In genomic region chr22:17853066-17853465, GRCh38 we compare ENCODE assay signal across 20 cellular contexts.
DNase-seq lines count a peak whose midpoint lies in the region; ATAC-seq, FAIRE-seq and TF ChIP-seq lines count a peak whose summit lies in the region.
"Had no signal": no experiment of that assay in that cellular context is flagged by ENCODE, and none has a peak within 500 bp of the region (broad histone marks: within the 10 kb centered on the region; RNA-seq: fewer than 3 reads in every experiment).

No MANE protein-coding gene starts in this region.

- CTCF ChIA-PET in K562 (lab: Yijun Ruan, JAX; ENCODE audit: low intra/inter-chr PET ratio) (no interaction called here), PC-3 (lab: Charles Lee) (no interaction called here)

- H4K20me1 ChIP-seq in K562 (replicated peaks; ENCODE audit: control insufficient read depth, insufficient read depth, low read length) (peaks cover 10% of the 10 kb centered on the region), PC-3 (ENCODE audit: low read length) (no peaks in the 10 kb centered on the region)

- no peaks in the 10 kb centered on the region for H3K27me3 ChIP-seq in K562 (ENCODE audit: control insufficient read depth in 2 of 2, insufficient read depth in 2 of 2, low read length in 2 of 2)
- H3K27me3 ChIP-seq in esophagus muscularis mucosa, result no peaks in the 10 kb centered on the region
- H3K27me3 ChIP-seq in muscle layer of colon (ENCODE audit: control insufficient read depth in 1 of 2, insufficient read depth in 2 of 2, low read length in 2 of 2), result no peaks in the 10 kb centered on the region
- H3K27me3 ChIP-seq in stomach smooth muscle (ENCODE audit: control insufficient read depth in 1 of 2, insufficient read depth in 2 of 2, low read length in 2 of 2), result no peaks in the 10 kb centered on the region
- H3K27me3 ChIP-seq in PC-3 (ENCODE audit: low read length), result no peaks in the 10 kb centered on the region

- no peak for TF ChIP-seq RAD21 in K562 (CRISPR knock-in tag; conservative IDR thresholded peaks at IDR 0.05 in 1 of 2, IDR thresholded peaks at IDR 0.05 in 1 of 2)

- TF ChIP-seq POLR2A in K562 (conservative IDR thresholded peaks at IDR 0.05) (no peak), esophagus muscularis mucosa (IDR thresholded peaks at IDR 0.05; ENCODE audit: low read depth) (no peak)

- H3K27ac ChIP-seq in K562 (ENCODE audit: extremely low read depth, low read depth, low read length) (no peak overlapping the region), esophagus muscularis mucosa (replicated peaks in 1 of 4) (peak overlapping the region; percentile 91 to 93 (median 92)), muscle layer of colon (ENCODE audit: low read depth, low read length) (peak overlapping the region; percentile 69), stomach smooth muscle (ENCODE audit: low read length) (peak overlapping the region; percentile 91), PC-3 (ENCODE audit: low read length) (no peak overlapping the region)
- H3K27ac ChIP-seq: lower lobe of right lung had no signal

- H3K9ac ChIP-seq in K562 (ENCODE audit: insufficient read depth in 1 of 2, low read depth in 2 of 2, low read length in 2 of 2) (no peak overlapping the region), muscle layer of colon (ENCODE audit: low read length) (no peak overlapping the region), stomach smooth muscle (ENCODE audit: low read length in 2 of 2) (peak overlapping the region; percentile 42 to 59), PC-3 (ENCODE audit: low read length) (no peak overlapping the region)

- no TSS peak for BruUV-seq in K562 (replicated peaks; lab: Mats Ljungman, UMichigan)
- no TSS peak for BruUV-seq in PC-3 (replicated peaks; lab: Mats Ljungman, UMichigan)

- POLR2A ChIA-PET in K562 (lab: Yijun Ruan, JAX) (interaction anchor here (0.6 to 1.3 kb wide), 5 partner anchors 8 to 1604 kb away, joined by 3 to 7 read pairs (median 3); partner anchors contain the start of gene PEX26), PC-3 (lab: Charles Lee; ENCODE audit: unreplicated experiment) (no interaction called here)

- H3K9me2 ChIP-seq in PC-3 (replicated peaks; ENCODE audit: low read length), result no peaks in the 10 kb centered on the region

- intact Hi-C loops in K562 (cut with micrococcal nuclease) (no loop called here), esophagus muscularis mucosa (cut with DNase I) (no loop called here), PC-3 (cut with micrococcal nuclease) (no loop called here)

- H3F3A ChIP-seq in PC-3 (ENCODE audit: low read length, unreplicated experiment), result no peaks in the 10 kb centered on the region

- H3K9me1 ChIP-seq in K562 (ENCODE audit: control insufficient read depth, insufficient read depth, low read length), result no peaks in the 10 kb centered on the region

- ATAC-seq in K562 (peak; percentile 68), PC-3 (no peak), GM21423 (IDR thresholded peaks at IDR 0.05; ENCODE audit: unreplicated experiment) (no peak)
- ATAC-seq: CD8-positive, alpha-beta T cell; GM23338; lower lobe of right lung had no signal

- H3K79me2 ChIP-seq in K562 (ENCODE audit: control insufficient read depth, insufficient read depth, low read length), result no peaks in the 10 kb centered on the region
- no peaks in the 10 kb centered on the region for H3K79me2 ChIP-seq in PC-3 (ENCODE audit: low read length)

- H3K4me2 ChIP-seq in K562 (ENCODE audit: insufficient read depth, low read length) (no peak overlapping the region), PC-3 (ENCODE audit: low read length) (no peak overlapping the region)
- H3K4me2 ChIP-seq: GM23338 had no signal

- 17% methylated on average over 6 of the region's 6 CpGs for WGBS in K562 (ENCODE audit: insufficient coverage, low coverage, missing lambda C conversion rate)
- WGBS in esophagus muscularis mucosa, result 27% methylated on average over 6 of the region's 6 CpGs

- H3K36me3 ChIP-seq in K562 (ENCODE audit: control insufficient read depth, insufficient read depth, low read length) (no peaks in the 10 kb centered on the region; the same call in 2 of the 3 replicates), esophagus muscularis mucosa (peaks cover 0 to 24% (median 9%) of the 10 kb centered on the region in 4 donors), muscle layer of colon (ENCODE audit: insufficient read depth, low read length) (peaks cover 17% of the 10 kb centered on the region), stomach smooth muscle (ENCODE audit: control insufficient read depth in 2 of 2, insufficient read depth in 2 of 2, low read length in 2 of 2) (peaks cover 4 to 5% of the 10 kb centered on the region in 2 donors), PC-3 (ENCODE audit: low read depth, low read length) (no peaks in the 10 kb centered on the region)
- H3K36me3 ChIP-seq: lower lobe of right lung had no signal

- peak in 2 of 4 experiments; percentile 51 to 59 for DNase-seq in K562 (ENCODE audit: extremely low read depth in 1 of 4, low spot score in 3 of 4)
- no peak for DNase-seq in esophagus muscularis mucosa (ENCODE audit: extremely low spot score)
- no peak for DNase-seq in PC-3
- DNase-seq in activated CD8-positive, alpha-beta memory T cell treated with anti-CD3 and anti-CD28 coated beads for 24 hours, result no peak
- DNase-seq: activated CD4-positive, alpha-beta T cell treated with anti-CD3 and anti-CD28 coated beads, Interleukin-2, amount 50 U/mL, for 1 hour; activated CD8-positive, alpha-beta memory T cell treated with anti-CD3 and anti-CD28 coated beads, Interleukin-2, amount 50 U/mL, for 48 hours; activated gamma-delta T cell treated with Interleukin-2 at 50 U/mL for 16 hours; CD8-positive, alpha-beta T cell; DMS53; immature natural killer cell; lower lobe of right lung; NCI-H226; stimulated activated CD4-positive, alpha-beta T cell treated with anti-CD3 and anti-CD28 coated beads, Interleukin-1b, Interleukin-23, amount 100 ng/mL, for 48 hours; stimulated activated naive CD4-positive, alpha-beta T cell treated with Interleukin-2 at 50 U/mL for 16 hours had no signal

- FAIRE-seq in K562 (lab: Jason Lieb, UNC), result peak; percentile 60
- FAIRE-seq: GM12891, GM19239 had no signal

- H3K4me3 ChIP-seq in K562 (no peak overlapping the region), esophagus muscularis mucosa (no peak overlapping the region), muscle layer of colon (ENCODE audit: low read depth in 1 of 2, low read length in 2 of 2) (no peak overlapping the region), stomach smooth muscle (ENCODE audit: low read length in 2 of 2) (no peak overlapping the region), PC-3 (ENCODE audit: low read length) (no peak overlapping the region)
- H3K4me3 ChIP-seq: GM23338, lower lobe of right lung had no signal

- H2AFZ ChIP-seq in K562 (ENCODE audit: low read depth, low read length) (no peak overlapping the region), PC-3 (ENCODE audit: low read length) (no peak overlapping the region)
- H2AFZ ChIP-seq: GM23338 had no signal

- no peak for TF ChIP-seq EP300 in K562 (IDR thresholded peaks at IDR 0.05; ENCODE audit: low read length)
- peak; percentile 62 for TF ChIP-seq EP300 in esophagus muscularis mucosa (IDR thresholded peaks at IDR 0.05)

- in situ Hi-C loops in K562 (cut with MboI), result no loop called here

- H3K4me1 ChIP-seq in K562 (replicated peaks in 1 of 2; ENCODE audit: control insufficient read depth in 2 of 2, insufficient read depth in 2 of 2, low read length in 2 of 2) (peaks cover 0 to 5% of the 10 kb centered on the region in 2 experiments; a peak in 3 of 5 replicates), esophagus muscularis mucosa (peaks cover 37 to 85% (median 65%) of the 10 kb centered on the region in 4 donors), muscle layer of colon (ENCODE audit: insufficient read depth, low read length) (peaks cover 54% of the 10 kb centered on the region), stomach smooth muscle (ENCODE audit: control insufficient read depth, insufficient read depth, low read length) (peaks cover 62% of the 10 kb centered on the region), PC-3 (ENCODE audit: insufficient read depth, low read length) (no peaks in the 10 kb centered on the region)
- H3K4me1 ChIP-seq: lower lobe of right lung had no signal

- H3K9me3 ChIP-seq in K562 (replicated peaks; ENCODE audit: control insufficient read depth, insufficient read depth, low read depth, low read length), result no peaks in the 10 kb centered on the region
- no peaks in the 10 kb centered on the region for H3K9me3 ChIP-seq in esophagus muscularis mucosa
- H3K9me3 ChIP-seq in muscle layer of colon (ENCODE audit: low read length), result no peaks in the 10 kb centered on the region
- H3K9me3 ChIP-seq in stomach smooth muscle (ENCODE audit: control insufficient read depth in 2 of 2, low read length in 2 of 2), result no peaks in the 10 kb centered on the region
- no peaks in the 10 kb centered on the region for H3K9me3 ChIP-seq in PC-3 (ENCODE audit: low read length)
- H3K9me3 ChIP-seq: lower lobe of right lung had no signal

- TF ChIP-seq CTCF in K562 (IDR thresholded peaks at IDR 0.05 in 2 of 3, conservative IDR thresholded peaks at IDR 0.05 in 1 of 3; ENCODE audit: insufficient read depth in 2 of 3, low read depth in 1 of 3, low read length in 3 of 3) (no peak), esophagus muscularis mucosa (IDR thresholded peaks at IDR 0.05) (no peak), PC-3 (conservative IDR thresholded peaks at IDR 0.05; ENCODE audit: low read depth, low read length) (no peak)

TF ChIP-seq in K562, 482 proteins besides CTCF, POLR2A, EP300 and RAD21 (continues in another document):
- TF ChIP-seq MYNN (IDR thresholded peaks at IDR 0.05) (no peak), MYNN (CRISPR knock-in tag; IDR thresholded peaks at IDR 0.05) (no peak), SIN3B (IDR thresholded peaks at IDR 0.05; ENCODE audit: low read depth) (no peak), PHF21A (IDR thresholded peaks at IDR 0.05; ENCODE audit: borderline replicate concordance, low read depth) (no peak), ELF1 (tag; IDR thresholded peaks at IDR 0.05) (no peak), E2F6 (IDR thresholded peaks at IDR 0.05; ENCODE audit: borderline replicate concordance in 1 of 2, extremely low read depth in 1 of 2, insufficient read depth in 1 of 2, insufficient read length in 1 of 2, low read depth in 1 of 2, low read length in 1 of 2, poor library complexity in 1 of 2, severe bottlenecking in 1 of 2) (no peak), CBFA2T2 (conservative IDR thresholded peaks at IDR 0.05) (peak; percentile 41), HMG20A (CRISPR knock-in tag; conservative IDR thresholded peaks at IDR 0.05) (no peak)

Comparison
In these comparisons a context has a peak if more than half of its experiments do, and no peak if none do; other contexts are left out.
1. H3K27ac ChIP-seq: peak in esophagus muscularis mucosa (4 of 4), muscle layer of colon (single experiment) and stomach smooth muscle (single experiment); none in K562 (single experiment) and PC-3 (single experiment).
2. H3K9ac ChIP-seq: peak in stomach smooth muscle (2 of 2); none in K562 (0 of 2), muscle layer of colon (single experiment) and PC-3 (single experiment).